9 cellular contexts compared by ENCODE assay signal in the genomic region with DNA sequence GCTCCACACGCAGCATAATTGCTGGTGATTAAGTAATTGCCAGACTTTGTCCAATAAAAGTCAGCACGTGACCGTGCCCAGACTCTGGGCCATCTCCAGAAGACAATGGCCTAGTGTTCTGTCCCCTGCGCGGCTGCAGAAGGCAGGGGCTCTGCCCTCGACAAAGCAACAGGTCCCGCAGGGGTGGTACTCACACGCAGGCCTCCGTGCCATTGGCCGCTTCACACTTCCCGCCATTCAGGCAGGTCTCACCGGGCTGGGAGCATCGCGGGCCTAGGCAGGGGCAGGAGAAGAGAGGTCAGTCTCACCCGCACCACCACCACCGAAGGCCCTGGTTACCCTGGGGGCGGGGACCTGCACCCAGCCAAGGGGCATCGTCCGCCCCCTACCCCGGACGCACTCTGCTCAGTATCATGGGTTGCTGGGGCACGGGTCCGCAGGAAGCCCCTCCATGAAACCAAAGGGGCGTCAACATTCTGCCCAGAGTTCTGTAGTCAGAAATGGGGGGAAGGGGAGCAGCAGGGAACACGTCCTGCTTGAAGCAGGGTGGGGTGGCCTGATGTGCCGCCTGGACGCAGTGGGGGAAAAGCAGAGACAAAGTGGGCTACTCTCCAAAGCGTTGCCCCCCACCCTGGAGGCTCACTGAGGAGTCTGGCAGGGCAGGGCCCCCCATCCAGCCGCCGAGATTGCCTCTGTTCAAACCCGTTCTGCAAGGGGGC. TPM values are rescaled to one million over a fixed set of nuclear protein-coding genes. Genes with fewer than 3 reads are reported as not detected.
DNase-seq lines count a peak whose midpoint lies in the region; ATAC-seq and FAIRE-seq lines count a peak whose summit lies in the region.
"Had no signal": no experiment of that assay in that cellular context is flagged by ENCODE, and none has a peak within 500 bp of the region (broad histone marks: within the 10 kb centered on the region; RNA-seq: fewer than 3 reads in every experiment).

No MANE protein-coding gene starts in this region.

- H3K27ac ChIP-seq in HUES48 (ENCODE audit: low read depth, low read length) (no peak overlapping the region), small intestine (ENCODE audit: low read depth in 1 of 2, low read length in 1 of 2) (peak overlapping the region; percentile 88 to 91)

- ATAC-seq in GM18858 (IDR thresholded peaks at IDR 0.05; ENCODE audit: unreplicated experiment) (no peak), GM18517 (IDR thresholded peaks at IDR 0.05; ENCODE audit: unreplicated experiment) (no peak)

- H3K36me3 ChIP-seq in HUES48 (ENCODE audit: control insufficient read depth, insufficient read depth, low read length), result peaks cover 27% of the 10 kb centered on the region
- H3K36me3 ChIP-seq in small intestine (ENCODE audit: control insufficient read depth in 2 of 2, insufficient read depth in 2 of 2, low read length in 2 of 2), result peaks cover 0 to 2% of the 10 kb centered on the region in 2 donors

- H3K4me1 ChIP-seq in HUES48 (ENCODE audit: control insufficient read depth, insufficient read depth, low read length), result peaks cover 25% of the 10 kb centered on the region
- peaks cover 3 to 10% of the 10 kb centered on the region in 2 donors for H3K4me1 ChIP-seq in small intestine (ENCODE audit: control insufficient read depth in 2 of 2, insufficient read depth in 1 of 2, low read depth in 1 of 2, low read length in 1 of 2)

- H3K9ac ChIP-seq in HUES48 (ENCODE audit: low read depth, low read length), result no peak overlapping the region

- no peak for FAIRE-seq in small intestine (lab: Jason Lieb, UNC)
- FAIRE-seq: TTC549 had no signal

- WGBS in small intestine, 3 donors, result 7 to 31% (median 29%) methylated on average over 28 to 31 of the region's 31 CpGs

- peak in 54 of 56 donors; percentile 34 to 95 (median 80) for DNase-seq in amygdala (lab: John Stamatoyannopoulos, UW)
- peak; percentile 94 for DNase-seq in islet precursor cell
- DNase-seq in small intestine, result peak; percentile 78
- DNase-seq in NCI-H446 (lab: John Stamatoyannopoulos, UW), result no peak
- DNase-seq in T-helper 9 cell, result no peak

- H3K27me3 ChIP-seq in HUES48 (ENCODE audit: control insufficient read depth, insufficient read depth, low read length) (no peaks in the 10 kb centered on the region; the same call in 1 of the 2 replicates), small intestine (ENCODE audit: control insufficient read depth in 2 of 2, insufficient read depth in 2 of 2, low read length in 2 of 2) (no peaks in the 10 kb centered on the region)

- no peaks in the 10 kb centered on the region for H3K9me3 ChIP-seq in HUES48 (ENCODE audit: control insufficient read depth, insufficient read depth, low read length)
- no peaks in the 10 kb centered on the region for H3K9me3 ChIP-seq in small intestine (ENCODE audit: control insufficient read depth, low read depth)

- H3K4me3 ChIP-seq in HUES48 (ENCODE audit: low read depth, low read length), result peak overlapping the region; percentile 75
- peak overlapping the region; percentile 75 to 91 for H3K4me3 ChIP-seq in small intestine (ENCODE audit: low read depth in 1 of 2, low read length in 2 of 2)

RNA-seq across cellular contexts. Expression of gene NOTCH1, which starts 1.9 kb away (rescaled TPM):
- polyA plus RNA-seq in small intestine, result 10 to 100 TPM in 1 of 3 donors, 1 to 10 TPM in 2; 1.8 to 19.8 (median 1.9) TPM

Comparison
In these comparisons a context has a peak if more than half of its experiments do, and no peak if none do; other contexts are left out.
1. DNase-seq: peak in amygdala (54 of 56), islet precursor cell (single experiment) and small intestine (single experiment); none in NCI-H446 (0 of 2) and T-helper 9 cell (single experiment).